ENCODE assay signal across 11 cellular contexts in genomic region chr16:19589771-19590302, GRCh38. TPM values are rescaled to one million over a fixed set of nuclear protein-coding genes. Genes with fewer than 3 reads are reported as not detected.
DNase-seq lines count a peak whose midpoint lies in the region; ATAC-seq and TF ChIP-seq lines count a peak whose summit lies in the region.
"Had no signal": no experiment of that assay in that cellular context is flagged by ENCODE, and none has a peak within 500 bp of the region (broad histone marks: within the 10 kb centered on the region; RNA-seq: fewer than 3 reads in every experiment).

No MANE protein-coding gene starts in this region.

- H3K27me3 ChIP-seq in sigmoid colon: no peaks in the 10 kb centered on the region

- H3K4me3 ChIP-seq in foreskin fibroblast (ENCODE audit: low read depth in 1 of 2, low read length in 2 of 2) (no peak overlapping the region), sigmoid colon (no peak overlapping the region)

- ATAC-seq in T-helper 17 cell (no peak), HG02571 (IDR thresholded peaks at IDR 0.05; ENCODE audit: unreplicated experiment) (no peak)
- ATAC-seq: naive thymus-derived CD8-positive, alpha-beta T cell had no signal

- TF ChIP-seq CTCF in foreskin fibroblast (IDR thresholded peaks at IDR 0.05; ENCODE audit: low read depth, low read length) (no peak), sigmoid colon (IDR thresholded peaks at IDR 0.05) (no peak)

- no peaks in the 10 kb centered on the region for H3K9me3 ChIP-seq in sigmoid colon
- H3K9me3 ChIP-seq in T-helper 17 cell (ENCODE audit: control insufficient read depth, low read length, poor library complexity, severe bottlenecking): no peaks in the 10 kb centered on the region

- DNase-seq in GM04503 (ENCODE audit: low read depth) (peak; percentile 79), astrocyte of the hippocampus (ENCODE audit: low read depth, low spot score) (peak; percentile 30), foreskin fibroblast (peak; percentile 76 to 79), sigmoid colon (no peak), T-helper 17 cell (no peak), glomerular visceral epithelial cell (ENCODE audit: extremely low spot score) (no peak)
- no peak for DNase-seq in stimulated activated CD4-positive, alpha-beta T cell treated with anti-CD3 and anti-CD28 coated beads, Interleukin-1b, Interleukin-23, amount 100 ng/mL, for 48 hours
- DNase-seq: activated naive CD8-positive, alpha-beta T cell treated with anti-CD3 and anti-CD28 coated beads, Interleukin-2, amount 10 ng/mL, durations not matched to agents 7 days and 5 days; naive thymus-derived CD8-positive, alpha-beta T cell; NCI-H2227 treated with DMSO at 0.1 percent for 48 hours had no signal

- H3K27ac ChIP-seq in sigmoid colon: peak overlapping the region; percentile 56 to 78 (median 65)

- H3K36me3 Mint-ChIP-seq in T-helper 17 cell (ENCODE audit: low read depth): peaks cover 2% of the 10 kb centered on the region

- H3K27ac Mint-ChIP-seq in T-helper 17 cell: no peak overlapping the region
- H3K27ac Mint-ChIP-seq: activated naive CD8-positive, alpha-beta T cell treated with anti-CD3 and anti-CD28 coated beads, Interleukin-2, amount 10 ng/mL, durations not matched to agents 7 days and 5 days; naive thymus-derived CD8-positive, alpha-beta T cell had no signal

- H3K4me1 Mint-ChIP-seq in T-helper 17 cell: peaks cover 3% of the 10 kb centered on the region
- H3K4me1 Mint-ChIP-seq: activated naive CD8-positive, alpha-beta T cell treated with anti-CD3 and anti-CD28 coated beads, Interleukin-2, amount 10 ng/mL, durations not matched to agents 7 days and 5 days had no signal

- no peaks in the 10 kb centered on the region for H3K27me3 Mint-ChIP-seq in T-helper 17 cell
- H3K27me3 Mint-ChIP-seq: activated naive CD8-positive, alpha-beta T cell treated with anti-CD3 and anti-CD28 coated beads, Interleukin-2, amount 10 ng/mL, durations not matched to agents 7 days and 5 days; naive thymus-derived CD8-positive, alpha-beta T cell had no signal

- H3K36me3 ChIP-seq in sigmoid colon: peaks cover 0 to 46% (median 17%) of the 10 kb centered on the region in 4 donors

- no peak overlapping the region for H3K4me3 Mint-ChIP-seq in T-helper 17 cell
- H3K4me3 Mint-ChIP-seq: activated naive CD8-positive, alpha-beta T cell treated with anti-CD3 and anti-CD28 coated beads, Interleukin-2, amount 10 ng/mL, durations not matched to agents 7 days and 5 days; naive thymus-derived CD8-positive, alpha-beta T cell had no signal

- TF ChIP-seq POLR2A in sigmoid colon (IDR thresholded peaks at IDR 0.05): no peak

- WGBS in sigmoid colon, 2 donors: 76 to 79% methylated on average over 8 of the region's 8 CpGs

- H3K4me1 ChIP-seq in sigmoid colon: peaks cover 0 to 30% (median 25%) of the 10 kb centered on the region in 4 donors

- intact Hi-C loops in sigmoid colon (cut with DNase I): no loop called here

- TF ChIP-seq EP300 in sigmoid colon (IDR thresholded peaks at IDR 0.05): peak in 1 of 4 donors; percentile 13

RNA-seq across cellular contexts. Expression of gene VPS35L, which starts 34.3 kb away (rescaled TPM):
- total RNA-seq in sigmoid colon: 10 to 100 TPM; 34.6 to 53.7 (median 47.8) TPM
- 10 to 100 TPM; 21.6 to 41.8 (median 29.6) TPM for polyA plus RNA-seq in sigmoid colon
- total RNA-seq in T-helper 17 cell: 10 to 100 TPM; 37.6 to 47.6 TPM

Comparison
In these comparisons a context has a peak if more than half of its experiments do, and no peak if none do; other contexts are left out.
1. DNase-seq: peak in GM04503 (single experiment), astrocyte of the hippocampus (single experiment) and foreskin fibroblast (2 of 2); none in sigmoid colon (single experiment), T-helper 17 cell (0 of 3), stimulated activated CD4-positive, alpha-beta T cell treated with anti-CD3 and anti-CD28 coated beads, Interleukin-1b, Interleukin-23, amount 100 ng/mL, for 48 hours (single experiment) and glomerular visceral epithelial cell (single experiment).